In genomic region chr1:217135569-217135915, GRCh38 we compare ENCODE assay signal across 1 cellular context.
TF ChIP-seq lines count a peak whose summit lies in the region.

No MANE protein-coding gene starts in this region.

TF ChIP-seq in HepG2, 621 proteins besides CTCF, POLR2A, EP300 and RAD21 (continued from another document):
- no peak for TF ChIP-seq ZBTB40 (IDR thresholded peaks at IDR 0.05)
- TF ChIP-seq ZBTB40 (CRISPR knock-in tag; IDR thresholded peaks at IDR 0.05), result no peak
- no peak for TF ChIP-seq ZBTB10 (CRISPR knock-in tag; IDR thresholded peaks at IDR 0.05; ENCODE audit: borderline replicate concordance)
- no peak for TF ChIP-seq ZNF792 (CRISPR knock-in tag; IDR thresholded peaks at IDR 0.05)
- TF ChIP-seq ZNF512B (CRISPR knock-in tag; IDR thresholded peaks at IDR 0.05; ENCODE audit: borderline replicate concordance), result no peak
- no peak for TF ChIP-seq SATB2 (CRISPR knock-in tag; IDR thresholded peaks at IDR 0.05)
- TF ChIP-seq CAMTA2 (CRISPR knock-in tag; IDR thresholded peaks at IDR 0.05; ENCODE audit: borderline replicate concordance), result no peak
